10 cellular contexts compared by ENCODE assay signal in the genomic region with DNA sequence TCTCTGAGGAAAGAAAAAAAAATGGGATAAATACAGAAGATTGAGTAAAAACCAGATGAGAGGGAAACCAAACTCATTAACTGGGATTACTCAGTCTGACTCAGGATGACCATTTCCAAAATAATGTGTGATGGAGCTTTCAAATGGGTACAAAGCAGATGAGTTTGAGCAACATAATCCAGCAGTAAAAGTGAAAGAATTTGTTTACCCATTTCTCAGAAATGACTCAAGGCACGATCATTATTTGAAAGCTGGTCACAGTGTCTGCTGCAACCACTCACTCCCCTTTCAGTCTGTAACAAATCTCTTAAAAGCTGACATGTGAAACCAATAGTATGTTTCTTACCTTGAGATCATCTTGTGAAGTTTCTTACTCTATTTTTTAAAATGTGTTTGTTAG.
DNase-seq lines count a peak whose midpoint lies in the region; ATAC-seq and TF ChIP-seq lines count a peak whose summit lies in the region.
"Had no signal": no experiment of that assay in that cellular context is flagged by ENCODE, and none has a peak within 500 bp of the region (broad histone marks: within the 10 kb centered on the region; RNA-seq: fewer than 3 reads in every experiment).

No MANE protein-coding gene starts in this region.

- TF ChIP-seq CTCF in kidney epithelial cell (IDR thresholded peaks at IDR 0.05; ENCODE audit: insufficient read depth, low read length, poor library complexity, severe bottlenecking), result no peak

- ATAC-seq in GM21619 (IDR thresholded peaks at IDR 0.05; ENCODE audit: unreplicated experiment) (peak; percentile 51), HG03439 (IDR thresholded peaks at IDR 0.05; ENCODE audit: unreplicated experiment) (no peak)
- peak; percentile 98 for ATAC-seq in activated T-helper 17 cell treated with anti-CD3 and anti-CD28 coated beads, Interleukin-2, amount 50 U/mL, for 72 hours (replicated peaks)

- H3K27ac Mint-ChIP-seq in activated T-helper 17 cell treated with anti-CD3 and anti-CD28 coated beads, Interleukin-2, amount 50 U/mL, for 72 hours, result peak overlapping the region; percentile 91

- H3K36me3 Mint-ChIP-seq in activated T-helper 17 cell treated with anti-CD3 and anti-CD28 coated beads, Interleukin-2, amount 50 U/mL, for 72 hours (ENCODE audit: low read depth), result peaks cover 6% of the 10 kb centered on the region

- DNase-seq in COLO829 (ENCODE audit: low spot score) (peak; percentile 40), kidney epithelial cell (ENCODE audit: low read depth) (peak; percentile 71), NCI-H1694 (lab: John Stamatoyannopoulos, UW) (no peak), SIG-M5 (lab: John Stamatoyannopoulos, UW) (no peak), NCI-H2107 treated with DMSO at 0.1 percent for 48 hours (lab: John Stamatoyannopoulos, UW; ENCODE audit: unreplicated experiment) (no peak)
- DNase-seq: amygdala, NCI-H1930 had no signal

- no peak overlapping the region for H3K4me3 ChIP-seq in kidney epithelial cell (ENCODE audit: low read depth, low read length)

- no peaks in the 10 kb centered on the region for H3K27me3 ChIP-seq in kidney epithelial cell (ENCODE audit: control insufficient read depth, insufficient read depth, low read length)

- peaks cover 6% of the 10 kb centered on the region for H3K4me1 Mint-ChIP-seq in activated T-helper 17 cell treated with anti-CD3 and anti-CD28 coated beads, Interleukin-2, amount 50 U/mL, for 72 hours

- peaks cover 31% of the 10 kb centered on the region for H3K27me3 Mint-ChIP-seq in activated T-helper 17 cell treated with anti-CD3 and anti-CD28 coated beads, Interleukin-2, amount 50 U/mL, for 72 hours

- no peaks in the 10 kb centered on the region for H3K36me3 ChIP-seq in kidney epithelial cell (ENCODE audit: control insufficient read depth, insufficient read depth, low read length)

- H3K9me3 Mint-ChIP-seq in activated T-helper 17 cell treated with anti-CD3 and anti-CD28 coated beads, Interleukin-2, amount 50 U/mL, for 72 hours, result no peaks in the 10 kb centered on the region

- peak overlapping the region; percentile 54 for H3K4me3 Mint-ChIP-seq in activated T-helper 17 cell treated with anti-CD3 and anti-CD28 coated beads, Interleukin-2, amount 50 U/mL, for 72 hours

Comparison
In these comparisons a context has a peak if more than half of its experiments do, and no peak if none do; other contexts are left out.
1. DNase-seq: peak in COLO829 (single experiment) and kidney epithelial cell (single experiment); none in NCI-H1694 (single experiment), SIG-M5 (single experiment) and NCI-H2107 treated with DMSO at 0.1 percent for 48 hours (single experiment).